21 cellular contexts compared by ENCODE assay signal in the genomic region with DNA sequence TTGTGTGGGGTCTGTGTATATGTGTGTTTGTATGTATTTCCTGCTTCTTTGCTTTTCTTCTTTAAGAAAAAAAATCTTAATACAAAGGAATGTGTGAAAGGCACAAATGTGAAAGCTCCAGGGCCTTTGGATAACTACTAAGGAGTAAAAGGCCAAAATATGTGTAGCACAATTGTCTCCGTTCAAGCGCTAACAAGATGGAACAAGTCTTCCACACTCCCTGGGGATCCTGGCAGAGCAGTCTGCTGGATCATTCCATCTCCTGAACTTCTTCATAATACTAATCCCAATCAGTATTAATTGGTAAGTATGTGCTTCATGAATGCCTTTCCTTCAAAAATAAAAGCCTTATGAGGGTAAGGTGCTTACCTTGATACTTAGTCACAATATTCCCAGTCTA.
"Had no signal": no experiment of that assay in that cellular context is flagged by ENCODE, and none has a peak within 500 bp of the region (broad histone marks: within the 10 kb centered on the region; RNA-seq: fewer than 3 reads in every experiment).

No MANE protein-coding gene starts in this region.

- H3K4me3 ChIP-seq: coronary artery, neural progenitor cell, right atrium auricular region, sigmoid colon, stomach, thyroid gland had no signal

- H3K27me3 ChIP-seq: neural progenitor cell, right atrium auricular region, sigmoid colon, stomach, thyroid gland had no signal

- H3K79me2 ChIP-seq: parathyroid adenoma had no signal

- H3K27ac Mint-ChIP-seq: naive thymus-derived CD4-positive, alpha-beta T cell; nephron; neural progenitor cell; progenitor cell of endocrine pancreas; stimulated activated effector memory CD8-positive, alpha-beta T cell treated with anti-CD3 and anti-CD28 coated beads, Interleukin-12 subunit alpha, Interleukin-12 subunit beta, amount 100 ng/mL, for 72 hours had no signal

- H3K4me1 Mint-ChIP-seq: naive thymus-derived CD4-positive, alpha-beta T cell; nephron; stimulated activated effector memory CD8-positive, alpha-beta T cell treated with anti-CD3 and anti-CD28 coated beads, Interleukin-12 subunit alpha, Interleukin-12 subunit beta, amount 100 ng/mL, for 72 hours had no signal

- H3K9me3 ChIP-seq: right atrium auricular region, sigmoid colon, stomach, thyroid gland had no signal

- H2AFZ ChIP-seq: parathyroid adenoma had no signal

- H3K4me1 ChIP-seq: parathyroid adenoma, right atrium auricular region, stomach, thyroid gland had no signal

- H3K36me3 Mint-ChIP-seq: naive thymus-derived CD4-positive, alpha-beta T cell; neural progenitor cell; stimulated activated effector memory CD8-positive, alpha-beta T cell treated with anti-CD3 and anti-CD28 coated beads, Interleukin-12 subunit alpha, Interleukin-12 subunit beta, amount 100 ng/mL, for 72 hours had no signal

- H3K4me3 Mint-ChIP-seq: naive thymus-derived CD4-positive, alpha-beta T cell; nephron; neural progenitor cell; stimulated activated effector memory CD8-positive, alpha-beta T cell treated with anti-CD3 and anti-CD28 coated beads, Interleukin-12 subunit alpha, Interleukin-12 subunit beta, amount 100 ng/mL, for 72 hours had no signal

- H3K27me3 Mint-ChIP-seq: naive thymus-derived CD4-positive, alpha-beta T cell had no signal

- ATAC-seq: left lobe of liver; naive thymus-derived CD4-positive, alpha-beta T cell; stimulated activated effector memory CD8-positive, alpha-beta T cell treated with anti-CD3 and anti-CD28 coated beads, Interleukin-12 subunit alpha, Interleukin-12 subunit beta, amount 100 ng/mL, for 72 hours had no signal

- DNase-seq: dermis blood vessel endothelial cell; effector memory CD4-positive, alpha-beta T cell; kidney; mesendoderm; midbrain; naive thymus-derived CD4-positive, alpha-beta T cell; sigmoid colon; stimulated activated CD4-positive, alpha-beta T cell treated with anti-CD3 and anti-CD28 coated beads, Interleukin-2, amount 100 ng/mL, for 24 hours; stimulated activated CD4-positive, alpha-beta T cell treated with anti-CD3 and anti-CD28 coated beads, Interleukin-4, amount 100 ng/mL, for 24 hours; stimulated activated naive CD4-positive, alpha-beta T cell treated with Interleukin-2 at 50 U/mL for 16 hours; stomach; thyroid gland; trophoblast cell had no signal

- H3K36me3 ChIP-seq: neural progenitor cell, right atrium auricular region, sigmoid colon, stomach, thyroid gland had no signal

- H3K27ac ChIP-seq: coronary artery, neural progenitor cell, parathyroid adenoma, right atrium auricular region, sigmoid colon, stomach, thyroid gland had no signal
